21 cellular contexts compared by ENCODE assay signal in the genomic region with DNA sequence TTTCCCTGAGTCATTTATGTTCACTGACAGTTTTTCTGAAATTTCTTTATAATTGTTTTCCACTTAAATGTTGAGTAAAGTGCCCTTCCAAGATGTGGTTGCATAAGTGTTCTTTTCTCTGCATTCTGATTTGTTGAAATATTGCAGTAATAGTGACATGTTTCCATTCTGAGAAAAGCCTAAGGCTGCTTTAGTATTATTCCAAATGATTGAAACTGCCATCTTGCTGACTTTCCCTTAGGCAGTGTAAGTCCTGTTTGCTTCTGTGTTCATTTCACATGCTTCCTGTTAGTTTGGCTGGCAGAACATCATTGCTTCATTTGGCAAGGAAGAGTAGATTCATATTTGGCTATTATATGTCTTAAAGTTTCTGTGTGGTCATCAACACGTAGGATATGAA.
A peak's percentile ranks its signal among the peaks of the same experiment; 100 is the strongest.
DNase-seq lines count a peak whose midpoint lies in the region; ATAC-seq, FAIRE-seq and TF ChIP-seq lines count a peak whose summit lies in the region.
"Had no signal": no experiment of that assay in that cellular context is flagged by ENCODE, and none has a peak within 500 bp of the region (broad histone marks: within the 10 kb centered on the region; RNA-seq: fewer than 3 reads in every experiment).

No MANE protein-coding gene starts in this region.

- TF ChIP-seq CTCF in A549 (IDR thresholded peaks at IDR 0.05) (no peak), brain microvascular endothelial cell (IDR thresholded peaks at IDR 0.05; ENCODE audit: low read depth, low read length, missing control alignments) (no peak), kidney (IDR thresholded peaks at IDR 0.05; ENCODE audit: borderline replicate concordance, extremely low read depth, insufficient read depth) (no peak)

- FAIRE-seq in A549 (lab: Jason Lieb, UNC) = no peak
- no peak for FAIRE-seq in kidney (lab: Jason Lieb, UNC)

- H3K9me3 ChIP-seq in A549 (no peaks in the 10 kb centered on the region), kidney (ENCODE audit: control insufficient read depth in 1 of 2, low read length in 2 of 2) (no peaks in the 10 kb centered on the region)
- H3K9me3 ChIP-seq: left lung, right lobe of liver, tibial nerve had no signal

- H3K9ac ChIP-seq in kidney (ENCODE audit: low read length in 2 of 2) = no peak overlapping the region

- H3K4me3 ChIP-seq in A549 = no peak overlapping the region
- no peak overlapping the region for H3K4me3 ChIP-seq in brain microvascular endothelial cell (ENCODE audit: low read depth, low read length)
- H3K4me3 ChIP-seq in kidney (ENCODE audit: low read length in 2 of 2) = no peak overlapping the region
- H3K4me3 ChIP-seq: left lung, right lobe of liver, tibial nerve had no signal

- ATAC-seq in A549 (peak in 1 of 2 experiments; percentile 45; a peak in 2 of 6 replicates), T-cell (replicated peaks in 1 of 4) (no peak), HG03378 (IDR thresholded peaks at IDR 0.05; ENCODE audit: unreplicated experiment) (no peak)
- ATAC-seq: activated CD8-positive, alpha-beta memory T cell treated with anti-CD3 and anti-CD28 coated beads, Interleukin-2, amount 10 ng/mL, durations not matched to agents 7 days and 5 days; left lung; right lobe of liver; stimulated activated naive CD8-positive, alpha-beta T cell treated with anti-CD3 and anti-CD28 coated beads, Interleukin-15, Interleukin-2, amounts not matched to agents 100 U/mL and 50 U/mL, for 24 hours had no signal

- H3K27ac ChIP-seq in A549 (peak overlapping the region; percentile 58 to 68; a peak in 5 of 6 replicates), brain microvascular endothelial cell (peak overlapping the region; percentile 30), kidney (ENCODE audit: low read depth in 2 of 2, low read length in 2 of 2) (no peak overlapping the region)
- H3K27ac ChIP-seq: C4-2B, left lung, right lobe of liver, tibial nerve had no signal

- H3K9me3 Mint-ChIP-seq in T-cell = no peaks in the 10 kb centered on the region
- H3K9me3 Mint-ChIP-seq: activated T-helper 2 cell treated with anti-CD3 and anti-CD28 coated beads, Interferon-gamma antibody, Interleukin-2, Interleukin-4, amounts not matched to agents 10 μg/mL and 5 μg/mL and 100 μg/mL, durations not matched to agents 14 hours and 24 hours and 36 hours had no signal

- H3K27ac Mint-ChIP-seq in T-cell = no peak overlapping the region
- H3K27ac Mint-ChIP-seq: activated CD8-positive, alpha-beta memory T cell treated with anti-CD3 and anti-CD28 coated beads, Interleukin-2, amount 10 ng/mL, durations not matched to agents 7 days and 5 days; activated T-helper 2 cell treated with anti-CD3 and anti-CD28 coated beads, Interferon-gamma antibody, Interleukin-2, Interleukin-4, amounts not matched to agents 10 μg/mL and 5 μg/mL and 100 μg/mL, durations not matched to agents 14 hours and 24 hours and 36 hours had no signal

- no peak overlapping the region for H3K4me3 Mint-ChIP-seq in T-cell
- H3K4me3 Mint-ChIP-seq: activated CD8-positive, alpha-beta memory T cell treated with anti-CD3 and anti-CD28 coated beads, Interleukin-2, amount 10 ng/mL, durations not matched to agents 7 days and 5 days had no signal

- no peak for TF ChIP-seq RAD21 in A549 (conservative IDR thresholded peaks at IDR 0.05 in 1 of 2, IDR thresholded peaks at IDR 0.05 in 1 of 2)

- no peaks in the 10 kb centered on the region for H3K4me1 Mint-ChIP-seq in T-cell
- H3K4me1 Mint-ChIP-seq: activated CD8-positive, alpha-beta memory T cell treated with anti-CD3 and anti-CD28 coated beads, Interleukin-2, amount 10 ng/mL, durations not matched to agents 7 days and 5 days had no signal

- TF ChIP-seq POLR2A in A549 (IDR thresholded peaks at IDR 0.05; ENCODE audit: low read length) = no peak

- 65% methylated on average over 1 of the region's 1 CpG for WGBS in A549 (ENCODE audit: missing lambda C conversion rate)

- no peaks in the 10 kb centered on the region for H3K27me3 Mint-ChIP-seq in T-cell
- H3K27me3 Mint-ChIP-seq: activated CD8-positive, alpha-beta memory T cell treated with anti-CD3 and anti-CD28 coated beads, Interleukin-2, amount 10 ng/mL, durations not matched to agents 7 days and 5 days had no signal

- no peaks in the 10 kb centered on the region for H3K27me3 ChIP-seq in brain microvascular endothelial cell (replicated peaks)
- H3K27me3 ChIP-seq: left lung, right lobe of liver, tibial nerve had no signal

- H3K36me3 Mint-ChIP-seq in T-cell = peaks cover 22% of the 10 kb centered on the region

- CTCF ChIA-PET in A549 (lab: Yijun Ruan, JAX) (interaction anchor here (0.6 to 3.8 kb wide), 2 partner anchors 12 to 15 kb away, joined by 3 to 33 read pairs; no protein-coding TSS in a partner anchor), T-cell (lab: Charles Lee) (no interaction called here)

- intact Hi-C loops in kidney (cut with DNase I) = no loop called here

- H3K4me1 ChIP-seq in A549 (peaks cover 40% of the 10 kb centered on the region), kidney (ENCODE audit: control insufficient read depth in 1 of 2, insufficient read depth in 1 of 2, low read depth in 1 of 2, low read length in 2 of 2) (peaks cover 0 to 3% of the 10 kb centered on the region in 2 donors)
- H3K4me1 ChIP-seq: left lung, right lobe of liver, tibial nerve had no signal

- H3K36me3 ChIP-seq in brain microvascular endothelial cell (replicated peaks) (no peaks in the 10 kb centered on the region), kidney (ENCODE audit: control insufficient read depth in 1 of 2, insufficient read depth in 2 of 2, low read length in 2 of 2) (no peaks in the 10 kb centered on the region)
- H3K36me3 ChIP-seq: left lung, right lobe of liver, tibial nerve had no signal

- no peak for TF ChIP-seq EP300 in A549 (IDR thresholded peaks at IDR 0.05)

- in situ Hi-C loops in brain microvascular endothelial cell (cut with HindIII; ENCODE audit: low pct_ligation_motif_present, low sequenced_read_pairs) = no loop called here

- POLR2A ChIA-PET in A549 (lab: Yijun Ruan, JAX) (no interaction called here), T-cell (lab: Charles Lee) (interaction anchor here in 1 of 2 donors (0.9 kb wide), 1 partner anchor 21 kb away, joined by 3 read pairs; no protein-coding TSS in a partner anchor)

- DNase-seq in A549 (ENCODE audit: low read depth in 1 of 2, low spot score in 1 of 2) = peak in 1 of 2 experiments; percentile 23
- DNase-seq in HT1080 (ENCODE audit: low read depth) = peak; percentile 8
- no peak for DNase-seq in brain microvascular endothelial cell
- DNase-seq in foreskin melanocyte = peak; percentile 16
- DNase-seq in T-cell = no peak
- no peak for DNase-seq in kidney
- no peak for DNase-seq in NCI-H748 (lab: John Stamatoyannopoulos, UW; ENCODE audit: unreplicated experiment)
- DNase-seq: activated CD8-positive, alpha-beta memory T cell treated with anti-CD3 and anti-CD28 coated beads, Interleukin-2, amount 10 ng/mL, durations not matched to agents 7 days and 5 days; effector CD8-positive, alpha-beta T cell; left lung; NCI-H1048; NCI-H2081; NCI-H524; right lobe of liver; SIG-M5; stimulated activated naive CD8-positive, alpha-beta T cell treated with anti-CD3 and anti-CD28 coated beads, Interleukin-15, Interleukin-2, amounts not matched to agents 100 U/mL and 50 U/mL, for 24 hours; T-helper 9 cell had no signal

- H3K4me2 ChIP-seq in A549 = peak overlapping the region; percentile 61

TF ChIP-seq in A549, 52 proteins besides CTCF, POLR2A, EP300 and RAD21 (continues in another document):
- TF ChIP-seq ZC3H11A (IDR thresholded peaks at IDR 0.05) (no peak), BHLHE40 (IDR thresholded peaks at IDR 0.05; ENCODE audit: low read depth, low read length) (no peak), CHD4 (IDR thresholded peaks at IDR 0.05; ENCODE audit: borderline replicate concordance) (no peak), SREBF2 (IDR thresholded peaks at IDR 0.05) (no peak), RCOR1 (IDR thresholded peaks at IDR 0.05; ENCODE audit: low read depth, low read length) (no peak), POLR2AphosphoS2 (conservative IDR thresholded peaks at IDR 0.05; ENCODE audit: low read length) (no peak), ZFP36 (IDR thresholded peaks at IDR 0.05; ENCODE audit: borderline replicate concordance, partially characterized antibody) (no peak), KDM5A (IDR thresholded peaks at IDR 0.05) (no peak), GATA3 (IDR thresholded peaks at IDR 0.05; ENCODE audit: borderline replicate concordance) (no peak), HOXB13 (CRISPR knock-in tag; IDR thresholded peaks at IDR 0.05; ENCODE audit: low read depth) (no peak), FOXS1 (CRISPR knock-in tag; IDR thresholded peaks at IDR 0.05) (no peak), JUN (IDR thresholded peaks at IDR 0.05) (no peak), EHMT2 (IDR thresholded peaks at IDR 0.05; ENCODE audit: low read depth) (no peak)
- TF ChIP-seq, protein P1, sequence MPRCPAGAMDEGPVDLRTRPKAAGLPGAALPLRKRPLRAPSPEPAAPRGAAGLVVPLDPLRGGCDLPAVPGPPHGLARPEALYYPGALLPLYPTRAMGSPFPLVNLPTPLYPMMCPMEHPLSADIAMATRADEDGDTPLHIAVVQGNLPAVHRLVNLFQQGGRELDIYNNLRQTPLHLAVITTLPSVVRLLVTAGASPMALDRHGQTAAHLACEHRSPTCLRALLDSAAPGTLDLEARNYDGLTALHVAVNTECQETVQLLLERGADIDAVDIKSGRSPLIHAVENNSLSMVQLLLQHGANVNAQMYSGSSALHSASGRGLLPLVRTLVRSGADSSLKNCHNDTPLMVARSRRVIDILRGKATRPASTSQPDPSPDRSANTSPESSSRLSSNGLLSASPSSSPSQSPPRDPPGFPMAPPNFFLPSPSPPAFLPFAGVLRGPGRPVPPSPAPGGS (IDR thresholded peaks at IDR 0.05) = no peak
- TF ChIP-seq, protein P2, sequence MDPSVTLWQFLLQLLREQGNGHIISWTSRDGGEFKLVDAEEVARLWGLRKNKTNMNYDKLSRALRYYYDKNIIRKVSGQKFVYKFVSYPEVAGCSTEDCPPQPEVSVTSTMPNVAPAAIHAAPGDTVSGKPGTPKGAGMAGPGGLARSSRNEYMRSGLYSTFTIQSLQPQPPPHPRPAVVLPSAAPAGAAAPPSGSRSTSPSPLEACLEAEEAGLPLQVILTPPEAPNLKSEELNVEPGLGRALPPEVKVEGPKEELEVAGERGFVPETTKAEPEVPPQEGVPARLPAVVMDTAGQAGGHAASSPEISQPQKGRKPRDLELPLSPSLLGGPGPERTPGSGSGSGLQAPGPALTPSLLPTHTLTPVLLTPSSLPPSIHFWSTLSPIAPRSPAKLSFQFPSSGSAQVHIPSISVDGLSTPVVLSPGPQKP (IDR thresholded peaks at IDR 0.05; ENCODE audit: low read depth, low read length) = no peak
- TF ChIP-seq, protein P3, sequence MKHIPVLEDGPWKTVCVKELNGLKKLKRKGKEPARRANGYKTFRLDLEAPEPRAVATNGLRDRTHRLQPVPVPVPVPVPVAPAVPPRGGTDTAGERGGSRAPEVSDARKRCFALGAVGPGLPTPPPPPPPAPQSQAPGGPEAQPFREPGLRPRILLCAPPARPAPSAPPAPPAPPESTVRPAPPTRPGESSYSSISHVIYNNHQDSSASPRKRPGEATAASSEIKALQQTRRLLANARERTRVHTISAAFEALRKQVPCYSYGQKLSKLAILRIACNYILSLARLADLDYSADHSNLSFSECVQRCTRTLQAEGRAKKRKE (CRISPR knock-in tag; IDR thresholded peaks at IDR 0.05; ENCODE audit: low read depth) = no peak

Comparison
In these comparisons a context has a peak if more than half of its experiments do, and no peak if none do; other contexts are left out.
1. DNase-seq: peak in HT1080 (single experiment) and foreskin melanocyte (single experiment); none in brain microvascular endothelial cell (single experiment), T-cell (0 of 34), kidney (single experiment) and NCI-H748 (single experiment).
2. H3K27ac ChIP-seq: peak in A549 (2 of 2) and brain microvascular endothelial cell (single experiment); none in kidney (0 of 2).